ENCODE assay signal across 11 cellular contexts in genomic region chr3:52120576-52121458, GRCh38. TPM values are rescaled to one million over a fixed set of nuclear protein-coding genes. Genes with fewer than 3 reads are reported as not detected.
DNase-seq lines count a peak whose midpoint lies in the region; ATAC-seq, FAIRE-seq and TF ChIP-seq lines count a peak whose summit lies in the region.
"Had no signal": no experiment of that assay in that cellular context is flagged by ENCODE, and none has a peak within 500 bp of the region (broad histone marks: within the 10 kb centered on the region; RNA-seq: fewer than 3 reads in every experiment).

No MANE protein-coding gene starts in this region.

- peak overlapping the region; percentile 2 to 91 (median 86) for H3K27ac ChIP-seq in heart right ventricle
- H3K27ac ChIP-seq in HepG2 (ENCODE audit: extremely low read length, insufficient read depth, low read length), result no peak overlapping the region

- H3K36me3 Mint-ChIP-seq in activated T-helper 17 cell treated with anti-CD3 and anti-CD28 coated beads, Interleukin-2, amount 50 U/mL, for 72 hours (ENCODE audit: low read depth), result no peaks in the 10 kb centered on the region
- H3K36me3 Mint-ChIP-seq: CD4-positive, CD25-positive, alpha-beta regulatory T cell had no signal

- H3K27me3 ChIP-seq in heart right ventricle (no peaks in the 10 kb centered on the region), HepG2 (ENCODE audit: control insufficient read depth in 1 of 2, insufficient read depth in 2 of 2, low read length in 2 of 2) (no peaks in the 10 kb centered on the region)

- H3K9me3 Mint-ChIP-seq in activated T-helper 17 cell treated with anti-CD3 and anti-CD28 coated beads, Interleukin-2, amount 50 U/mL, for 72 hours, result no peaks in the 10 kb centered on the region
- H3K9me3 Mint-ChIP-seq: CD4-positive, CD25-positive, alpha-beta regulatory T cell had no signal

- ATAC-seq in heart right ventricle (peak in 2 of 8 donors; percentile 1 to 5), Right ventricle myocardium inferior (no peak), HepG2 (no peak), HG03442 (IDR thresholded peaks at IDR 0.05; ENCODE audit: unreplicated experiment) (no peak)
- peak; percentile 18 for ATAC-seq in activated T-helper 17 cell treated with anti-CD3 and anti-CD28 coated beads, Interleukin-2, amount 50 U/mL, for 72 hours (replicated peaks)

- H3K79me2 ChIP-seq in HepG2 (ENCODE audit: insufficient read depth, low read length), result no peaks in the 10 kb centered on the region

- FAIRE-seq in HepG2 (lab: Jason Lieb, UNC), result no peak

- in situ Hi-C loops in HepG2 (cut with HindIII; ENCODE audit: extremely low pct_ligation_motif_present, low pct_unique_long_range_greater_than_20kb), result no loop called here

- 72 to 78% methylated on average over 3 of the region's 3 CpGs for WGBS in heart right ventricle, 2 donors
- 96% methylated on average over 2 of the region's 3 CpGs for WGBS in HepG2 (ENCODE audit: low lambda C conversion rate)

- no peak overlapping the region for H3K9ac ChIP-seq in HepG2 (ENCODE audit: insufficient read depth, low read depth, low read length)

- BruUV-seq in HepG2 (replicated peaks; lab: Mats Ljungman, UMichigan), result no TSS peak

- H3K4me1 Mint-ChIP-seq in activated T-helper 17 cell treated with anti-CD3 and anti-CD28 coated beads, Interleukin-2, amount 50 U/mL, for 72 hours, result no peaks in the 10 kb centered on the region
- H3K4me1 Mint-ChIP-seq: CD4-positive, CD25-positive, alpha-beta regulatory T cell had no signal

- DNase-seq in heart right ventricle, result no peak
- DNase-seq in Right ventricle myocardium inferior (ENCODE audit: missing footprints), result no peak
- no peak for DNase-seq in HepG2 (ENCODE audit: low spot score)
- no peak for DNase-seq in NCI-H1436 treated with DMSO at 0.1 percent for 48 hours (lab: John Stamatoyannopoulos, UW)
- no peak for DNase-seq in NCI-H2029 (lab: John Stamatoyannopoulos, UW)
- DNase-seq in stimulated activated CD4-positive, alpha-beta T cell treated with anti-CD3 and anti-CD28 coated beads, Interleukin-4, amount 100 ng/mL, for 1 hour, result no peak
- DNase-seq: activated naive CD4-positive, alpha-beta T cell treated with Interleukin-2 at 50 U/mL for 16 hours; CD4-positive, CD25-positive, alpha-beta regulatory T cell; NCI-H2081 had no signal

- no peak overlapping the region for H2AFZ ChIP-seq in HepG2 (ENCODE audit: low read length)

- CTCF ChIA-PET in HepG2 (lab: Yijun Ruan, JAX; ENCODE audit: low intra/inter-chr PET ratio, low total read pairs), result interaction anchor here (3.6 kb wide), 1 partner anchor 118 kb away, joined by 62 read pairs; no protein-coding TSS in a partner anchor

- H3K4me2 ChIP-seq in HepG2 (ENCODE audit: low read depth, low read length), result no peak overlapping the region

- no peak for TF ChIP-seq POLR2A in HepG2 (IDR thresholded peaks at IDR 0.05; ENCODE audit: insufficient read depth in 1 of 2, low read depth in 2 of 2, low read length in 2 of 2)

- H3K4me3 ChIP-seq in heart right ventricle (no peak overlapping the region), HepG2 (replicated peaks in 1 of 3; ENCODE audit: insufficient read depth in 1 of 3, low read depth in 2 of 3, low read length in 3 of 3) (no peak overlapping the region)

- no peak for TF ChIP-seq RAD21 in HepG2 (CRISPR knock-in tag; IDR thresholded peaks at IDR 0.05)

- no peaks in the 10 kb centered on the region for H4K20me1 ChIP-seq in HepG2 (ENCODE audit: insufficient read depth, low read length)

- H3K4me1 ChIP-seq in heart right ventricle (peaks cover 15 to 45% (median 30%) of the 10 kb centered on the region in 9 donors), HepG2 (ENCODE audit: insufficient read depth, low read length) (no peaks in the 10 kb centered on the region)

- H3K36me3 ChIP-seq in heart right ventricle, result no peaks in the 10 kb centered on the region
- peaks cover 12 to 52% of the 10 kb centered on the region in 2 experiments; a peak in 4 of 5 replicates for H3K36me3 ChIP-seq in HepG2 (replicated peaks in 1 of 2; ENCODE audit: control insufficient read depth in 1 of 2, insufficient read depth in 2 of 2, low read length in 2 of 2)

- POLR2A ChIA-PET in HepG2 (lab: Yijun Ruan, JAX), result no interaction called here

- TF ChIP-seq CTCF in heart right ventricle (IDR thresholded peaks at IDR 0.05), result no peak
- TF ChIP-seq CTCF in HepG2 (CRISPR knock-in tag; IDR thresholded peaks at IDR 0.05), result no peak

- H3K9me3 ChIP-seq in heart right ventricle, result no peaks in the 10 kb centered on the region
- H3K9me3 ChIP-seq in HepG2 (ENCODE audit: low read length), result no peaks in the 10 kb centered on the region

- no peak overlapping the region for H3K4me3 Mint-ChIP-seq in activated T-helper 17 cell treated with anti-CD3 and anti-CD28 coated beads, Interleukin-2, amount 50 U/mL, for 72 hours
- H3K4me3 Mint-ChIP-seq: CD4-positive, CD25-positive, alpha-beta regulatory T cell had no signal

- H3K27ac Mint-ChIP-seq in activated T-helper 17 cell treated with anti-CD3 and anti-CD28 coated beads, Interleukin-2, amount 50 U/mL, for 72 hours, result peak overlapping the region; percentile 69

- H3K27me3 Mint-ChIP-seq in activated T-helper 17 cell treated with anti-CD3 and anti-CD28 coated beads, Interleukin-2, amount 50 U/mL, for 72 hours, result no peaks in the 10 kb centered on the region
- H3K27me3 Mint-ChIP-seq: CD4-positive, CD25-positive, alpha-beta regulatory T cell had no signal

- no peak for TF ChIP-seq EP300 in HepG2 (IDR thresholded peaks at IDR 0.05; ENCODE audit: low read depth in 2 of 2, low read length in 2 of 2)
- no peak for TF ChIP-seq EP300 in HepG2 (CRISPR knock-in tag; IDR thresholded peaks at IDR 0.05; ENCODE audit: borderline replicate concordance)

- intact Hi-C loops in heart right ventricle (cut with DNase I), result loop anchor here in 4 of 10 donors (5.0 kb wide), 4 partner anchors 54 to 119 kb away; partner anchors contain the start of gene DUSP7 (in 2 of the 4)
- intact Hi-C loops in Right ventricle myocardium inferior (cut with DNase I), result no loop called here
- intact Hi-C loops in HepG2 (cut with micrococcal nuclease; ENCODE audit: unreplicated experiment), result no loop called here

TF ChIP-seq in HepG2, 621 proteins besides CTCF, POLR2A, EP300 and RAD21:
- TF ChIP-seq MTF1 (CRISPR knock-in tag; IDR thresholded peaks at IDR 0.05) (no peak), FOSL2 (CRISPR knock-in tag; IDR thresholded peaks at IDR 0.05) (0 out of 2 replicates have a peak, but pooled peaks have one; percentile 11)

RNA-seq across cellular contexts. Expression of gene POC1A, which starts 33.4 kb away (rescaled TPM):
- total RNA-seq in heart right ventricle (1 to 10 TPM in 5 of 10 donors, under 1 TPM in 5; 0.60 to 3.5 (median 1.1) TPM), Right ventricle myocardium inferior (1.7 TPM), HepG2 (2016; rRNA removed; fragmentation: Illumina TruSeq; extraction: Trizol) (20.0 and 22.5 TPM in 2 replicates)
- polyA plus RNA-seq in heart right ventricle (1 to 10 TPM in 1 of 2 donors, under 1 TPM in 1; 0.44 to 1.9 TPM), HepG2 (2011; rRNA removed) (12.6 and 14.6 TPM in 2 replicates)
- 10 to 100 TPM; 19.5 to 28.1 TPM for total RNA-seq in activated T-helper 17 cell treated with anti-CD3 and anti-CD28 coated beads, Interleukin-2, amount 50 U/mL, for 72 hours
- 13.9 and 15.5 TPM in 2 replicates for total RNA-seq in HepG2 (2016; cell fraction: cytosol; rRNA removed; fragmentation: Illumina TruSeq; extraction: Trizol; ENCODE audit: low read depth)
- total RNA-seq in HepG2 (2016; cell fraction: insoluble cytoplasmic fraction; rRNA removed; fragmentation: Illumina TruSeq; extraction: Trizol), result 20.6 and 21.0 TPM in 2 replicates
- total RNA-seq in HepG2 (2016; cell fraction: membrane; rRNA removed; fragmentation: Illumina TruSeq; extraction: Trizol), result 24.6 and 24.9 TPM in 2 replicates
- 11.2 and 11.3 TPM in 2 replicates for total RNA-seq in HepG2 (2016; cell fraction: nucleus; rRNA removed; fragmentation: Illumina TruSeq; extraction: Trizol)
- polyA plus RNA-seq in HepG2 (2011; cell fraction: cytosol; rRNA removed), result 9.9 and 16.4 TPM in 2 replicates
- 9.4 and 12.5 TPM in 2 replicates for polyA plus RNA-seq in HepG2 (2011; cell fraction: nucleus; rRNA removed)
- polyA plus RNA-seq in HepG2 (2012), result 5.8 and 9.6 TPM in 2 replicates
- polyA plus RNA-seq in HepG2 (2016; cell fraction: cytosol; fragmentation: Illumina TruSeq; extraction: Trizol; ENCODE audit: low read depth), result 18.4 and 20.8 TPM in 2 replicates
- 22.6 and 26.9 TPM in 2 replicates for polyA plus RNA-seq in HepG2 (2016; cell fraction: insoluble cytoplasmic fraction; fragmentation: Illumina TruSeq; extraction: Trizol; ENCODE audit: low read depth)
- polyA plus RNA-seq in HepG2 (2016; cell fraction: membrane; fragmentation: Illumina TruSeq; extraction: Trizol; ENCODE audit: low read depth), result 23.5 and 25.2 TPM in 2 replicates
- 16.5 and 16.9 TPM in 2 replicates for polyA plus RNA-seq in HepG2 (2016; cell fraction: nucleus; fragmentation: Illumina TruSeq; extraction: Trizol; ENCODE audit: insufficient read depth, low read depth)
- 35.8 and 64.7 TPM in 2 replicates for polyA minus RNA-seq in HepG2 (2011; rRNA and poly(A)+ RNA removed; ENCODE audit: low replicate concordance)
- polyA minus RNA-seq in HepG2 (2011; cell fraction: cytosol; rRNA and poly(A)+ RNA removed), result 4.6 and 7.1 TPM in 2 replicates
- 8.0 TPM in 2 replicates for polyA minus RNA-seq in HepG2 (2011; cell fraction: nucleus; rRNA and poly(A)+ RNA removed)
